ENCODE assay signal across 9 cellular contexts in genomic region chr20:20017852-20018245, GRCh38. TPM values are rescaled to one million over a fixed set of nuclear protein-coding genes. Genes with fewer than 3 reads are reported as not detected.
DNase-seq lines count a peak whose midpoint lies in the region; ATAC-seq, FAIRE-seq and TF ChIP-seq lines count a peak whose summit lies in the region.
"Had no signal": no experiment of that assay in that cellular context is flagged by ENCODE, and none has a peak within 500 bp of the region (broad histone marks: within the 10 kb centered on the region; RNA-seq: fewer than 3 reads in every experiment).

No MANE protein-coding gene starts in this region.

- intact Hi-C loops in endothelial cell of umbilical vein (cut with micrococcal nuclease), result loop anchor here (1.0 kb wide), 3 partner anchors 20 to 232 kb away; partner anchors contain the start of genes CFAP61 and CRNKL1

- peak; percentile 22 for ATAC-seq in DND-41 (ENCODE audit: insufficient read depth, low read depth)
- peak; percentile 22 for ATAC-seq in HG02571 (IDR thresholded peaks at IDR 0.05; ENCODE audit: unreplicated experiment)
- ATAC-seq in RWPE2 (ENCODE audit: low read depth), result peak; percentile 32
- no peak for ATAC-seq in GM18907 (IDR thresholded peaks at IDR 0.05; ENCODE audit: unreplicated experiment)

- peak; percentile 21 for DNase-seq in DND-41
- DNase-seq in RWPE2 (ENCODE audit: low spot score), result no peak
- peak; percentile 27 for DNase-seq in endothelial cell of umbilical vein (ENCODE audit: low read depth, low spot score)
- no peak for DNase-seq in ecto neural progenitor cell (ENCODE audit: low spot score)
- DNase-seq in GOT3 (lab: John Stamatoyannopoulos, UW), result no peak

- H3K36me3 ChIP-seq in DND-41 (ENCODE audit: insufficient read depth, low read length) (peaks cover 23% of the 10 kb centered on the region), RWPE2 (ENCODE audit: low read depth) (peaks cover 32% of the 10 kb centered on the region), endothelial cell of umbilical vein (ENCODE audit: control insufficient read depth in 2 of 2, extremely low read depth in 1 of 2, insufficient read depth in 2 of 2, low read length in 2 of 2) (peaks cover 0 to 3% of the 10 kb centered on the region in 2 experiments), neural cell (ENCODE audit: insufficient read depth, low read length) (no peaks in the 10 kb centered on the region)

- dilution Hi-C loops in endothelial cell of umbilical vein (cut with MboI; ENCODE audit: extremely low pct_ligation_motif_present, low sequenced_read_pairs), result no loop called here

- H3K4me2 ChIP-seq in DND-41 (ENCODE audit: insufficient read depth, low read length), result peak overlapping the region; percentile 87
- H3K4me2 ChIP-seq in endothelial cell of umbilical vein (ENCODE audit: insufficient read depth, low read length), result peak overlapping the region; percentile 66
- H3K4me2 ChIP-seq in neural cell (ENCODE audit: low read length), result peak overlapping the region; percentile 88

- TF ChIP-seq EP300 in neural cell (conservative IDR thresholded peaks at IDR 0.05; ENCODE audit: poor library complexity, severe bottlenecking), result no peak

- H3K4me1 ChIP-seq in DND-41 (ENCODE audit: insufficient read depth, low read length) (peaks cover 42% of the 10 kb centered on the region), RWPE2 (ENCODE audit: insufficient read depth, poor library complexity, severe bottlenecking) (peaks cover 12% of the 10 kb centered on the region), endothelial cell of umbilical vein (ENCODE audit: control insufficient read depth, extremely low read depth, insufficient read depth, low read length) (peaks cover 13% of the 10 kb centered on the region)

- H3K9me2 ChIP-seq in neural cell (ENCODE audit: insufficient read depth, low read length), result no peaks in the 10 kb centered on the region

- no peak for TF ChIP-seq CTCF in DND-41 (IDR thresholded peaks at IDR 0.05; ENCODE audit: borderline replicate concordance, extremely low read depth, low read length, poor library complexity, severe bottlenecking)
- TF ChIP-seq CTCF in RWPE2 (IDR thresholded peaks at IDR 0.05; ENCODE audit: poor library complexity, severe bottlenecking), result no peak
- no peak for TF ChIP-seq CTCF in endothelial cell of umbilical vein (IDR thresholded peaks at IDR 0.05; ENCODE audit: extremely low read depth in 1 of 2, insufficient read depth in 1 of 2, low read depth in 1 of 2, low read length in 2 of 2)
- TF ChIP-seq CTCF in neural cell (IDR thresholded peaks at IDR 0.05; ENCODE audit: poor library complexity, severe bottlenecking), result no peak

- TSS peak; percentile 27 for BruUV-seq in endothelial cell of umbilical vein (replicated peaks; lab: Mats Ljungman, UMichigan)

- H2AFZ ChIP-seq in DND-41 (ENCODE audit: low read depth, low read length) (peak overlapping the region; percentile 80), endothelial cell of umbilical vein (ENCODE audit: low read depth, low read length) (peak overlapping the region; percentile 53), neural cell (ENCODE audit: low read depth, low read length) (peak overlapping the region; percentile 73)

- H3K9me3 ChIP-seq in DND-41 (ENCODE audit: insufficient read depth, low read length, severe bottlenecking) (no peaks in the 10 kb centered on the region), RWPE2 (ENCODE audit: severe bottlenecking) (no peaks in the 10 kb centered on the region), endothelial cell of umbilical vein (replicated peaks; ENCODE audit: control insufficient read depth, insufficient read depth, low read length) (no peaks in the 10 kb centered on the region), neural cell (ENCODE audit: low read length) (no peaks in the 10 kb centered on the region)

- no peak for TF ChIP-seq RAD21 in neural cell (conservative IDR thresholded peaks at IDR 0.05)

- H3K4me3 ChIP-seq in DND-41 (ENCODE audit: low read depth in 1 of 2, low read length in 2 of 2), result peak overlapping the region; percentile 94 to 99
- peak overlapping the region; percentile 91 for H3K4me3 ChIP-seq in RWPE2 (ENCODE audit: severe bottlenecking)
- peak overlapping the region; percentile 55 to 60 (median 57) for H3K4me3 ChIP-seq in endothelial cell of umbilical vein (replicated peaks in 1 of 3; ENCODE audit: insufficient read depth in 1 of 3, low read depth in 1 of 3, low read length in 3 of 3)
- H3K4me3 ChIP-seq in neural cell (ENCODE audit: low read length), result peak overlapping the region; percentile 95

- H3K27ac ChIP-seq in DND-41 (ENCODE audit: low read length), result peak overlapping the region; percentile 75
- peak overlapping the region; percentile 40 for H3K27ac ChIP-seq in RWPE2 (ENCODE audit: poor library complexity, severe bottlenecking)
- H3K27ac ChIP-seq in endothelial cell of umbilical vein (ENCODE audit: insufficient read depth, low read depth, low read length), result peak overlapping the region; percentile 60
- peak overlapping the region; percentile 60 for H3K27ac ChIP-seq in neural cell (ENCODE audit: low read length)

- CTCF ChIA-PET in endothelial cell of umbilical vein (lab: Charles Lee), result interaction anchor here (1.1 to 1.6 kb wide), 6 partner anchors 9 to 389 kb away, joined by 3 to 6 read pairs (median 4); no protein-coding TSS in a partner anchor

- POLR2A ChIA-PET in endothelial cell of umbilical vein (lab: Charles Lee), result interaction anchor here (1.2 kb wide), 1 partner anchor 34 kb away, joined by 3 read pairs; the partner anchor contains the start of genes CFAP61 and CRNKL1

- H4K20me1 ChIP-seq in DND-41 (ENCODE audit: insufficient read depth, low read length) (peaks cover 44% of the 10 kb centered on the region), endothelial cell of umbilical vein (replicated peaks; ENCODE audit: control insufficient read depth, extremely low read depth, insufficient read depth, low read length) (peaks cover 2% of the 10 kb centered on the region), neural cell (ENCODE audit: insufficient read depth) (no peaks in the 10 kb centered on the region)

- H3K79me2 ChIP-seq in DND-41 (ENCODE audit: insufficient read depth, low read length) (peaks cover 60% of the 10 kb centered on the region), endothelial cell of umbilical vein (ENCODE audit: control insufficient read depth, insufficient read depth, low read length) (peaks cover 56% of the 10 kb centered on the region), neural cell (replicated peaks; ENCODE audit: insufficient read depth, low read length) (peaks cover 43% of the 10 kb centered on the region)

- peak overlapping the region; percentile 92 for H3K9ac ChIP-seq in DND-41 (ENCODE audit: low read depth, low read length)
- peak overlapping the region; percentile 81 for H3K9ac ChIP-seq in endothelial cell of umbilical vein (replicated peaks; ENCODE audit: extremely low read depth, insufficient read depth, low read length)
- peak overlapping the region; percentile 75 for H3K9ac ChIP-seq in neural cell (ENCODE audit: low read length)

- no peak for FAIRE-seq in endothelial cell of umbilical vein (lab: Jason Lieb, UNC)

- no peaks in the 10 kb centered on the region for H3K9me1 ChIP-seq in endothelial cell of umbilical vein (replicated peaks; ENCODE audit: control insufficient read depth, extremely low read depth, insufficient read depth, low read length)

- H3K27me3 ChIP-seq in DND-41 (ENCODE audit: insufficient read depth, low read length, poor library complexity) (no peaks in the 10 kb centered on the region), RWPE2 (ENCODE audit: insufficient read depth, poor library complexity, severe bottlenecking) (no peaks in the 10 kb centered on the region), endothelial cell of umbilical vein (ENCODE audit: control insufficient read depth in 2 of 2, insufficient read depth in 2 of 2, low read length in 2 of 2) (no peaks in the 10 kb centered on the region), neural cell (ENCODE audit: insufficient read depth, low read depth, low read length) (no peaks in the 10 kb centered on the region)

- H3F3A ChIP-seq in neural cell (ENCODE audit: insufficient read depth, low read length, poor library complexity, severe bottlenecking), result no peaks in the 10 kb centered on the region

- TF ChIP-seq POLR2A in endothelial cell of umbilical vein (IDR thresholded peaks at IDR 0.05; ENCODE audit: low read depth, low read length), result no peak

TF ChIP-seq in endothelial cell of umbilical vein, 7 proteins besides CTCF, POLR2A, EP300 and RAD21 (continues in another document):
- no peak for TF ChIP-seq FOS (IDR thresholded peaks at IDR 0.05; ENCODE audit: borderline replicate concordance, insufficient read depth, low read length)

RNA-seq across cellular contexts. Expression of gene NAA20, which starts 0.7 kb away (rescaled TPM):
- total RNA-seq in endothelial cell of umbilical vein, result 73.4 and 77.3 TPM in 2 replicates
- polyA plus RNA-seq in endothelial cell of umbilical vein (41.8 and 48.6 TPM in 2 replicates), neural cell (43.9 and 48.9 TPM in 2 replicates)
- 60.3 and 60.5 TPM in 2 replicates for polyA plus RNA-seq in endothelial cell of umbilical vein (2011; cell fraction: cytosol; rRNA removed)
- 24.9 and 32.6 TPM in 2 replicates for polyA plus RNA-seq in endothelial cell of umbilical vein (2011; cell fraction: nucleus; rRNA removed)
- 78.1 and 122 TPM in 2 replicates for polyA plus RNA-seq in endothelial cell of umbilical vein (2012)
- polyA minus RNA-seq in endothelial cell of umbilical vein (26.9 and 38.6 TPM in 2 replicates), neural cell (39.2 and 43.2 TPM in 2 replicates)
- 16.4 TPM for polyA minus RNA-seq in endothelial cell of umbilical vein (2011; cell fraction: cytosol; rRNA and poly(A)+ RNA removed)
- 24.4 and 25.2 TPM in 2 replicates for polyA minus RNA-seq in endothelial cell of umbilical vein (2011; cell fraction: nucleus; rRNA and poly(A)+ RNA removed)

RNA-seq across cellular contexts. Expression of gene CRNKL1, which starts 34.4 kb away (rescaled TPM):
- 20.6 and 22.3 TPM in 2 replicates for total RNA-seq in endothelial cell of umbilical vein
- polyA plus RNA-seq in endothelial cell of umbilical vein, result 3.1 and 4.9 TPM in 2 replicates
- 7.2 and 7.8 TPM in 2 replicates for polyA plus RNA-seq in endothelial cell of umbilical vein (2011; cell fraction: cytosol; rRNA removed)
- 9.4 and 11.6 TPM in 2 replicates for polyA plus RNA-seq in endothelial cell of umbilical vein (2011; cell fraction: nucleus; rRNA removed)
- 18.5 and 19.3 TPM in 2 replicates for polyA plus RNA-seq in endothelial cell of umbilical vein (2012)
- 10.1 and 11.0 TPM in 2 replicates for polyA minus RNA-seq in endothelial cell of umbilical vein
- 6.6 TPM for polyA minus RNA-seq in endothelial cell of umbilical vein (2011; cell fraction: cytosol; rRNA and poly(A)+ RNA removed)
- 11.7 and 13.3 TPM in 2 replicates for polyA minus RNA-seq in endothelial cell of umbilical vein (2011; cell fraction: nucleus; rRNA and poly(A)+ RNA removed)
- 27.0 and 29.0 TPM in 2 replicates for polyA plus RNA-seq in neural cell
- 78.4 and 85.5 TPM in 2 replicates for polyA minus RNA-seq in neural cell

RNA-seq across cellular contexts. Expression of gene CFAP61, which starts 34.5 kb away (rescaled TPM):
- total RNA-seq in endothelial cell of umbilical vein, result not detected in 2 replicates
- polyA plus RNA-seq in endothelial cell of umbilical vein (not detected in 2 replicates), neural cell (0.42 TPM in 1 of 2 replicates, not detected in the other)
- not detected in 2 replicates for polyA plus RNA-seq in endothelial cell of umbilical vein (2011; cell fraction: cytosol; rRNA removed)
- not detected in 2 replicates for polyA plus RNA-seq in endothelial cell of umbilical vein (2011; cell fraction: nucleus; rRNA removed)
- not detected in 2 replicates for polyA plus RNA-seq in endothelial cell of umbilical vein (2012)
- polyA minus RNA-seq in endothelial cell of umbilical vein (not detected in 2 replicates), neural cell (3.7 TPM in 2 replicates)
- not detected for polyA minus RNA-seq in endothelial cell of umbilical vein (2011; cell fraction: cytosol; rRNA and poly(A)+ RNA removed)
- not detected in 2 replicates for polyA minus RNA-seq in endothelial cell of umbilical vein (2011; cell fraction: nucleus; rRNA and poly(A)+ RNA removed)
- total RNA-seq: T-helper 2 cell treated with Interferon-gamma antibody and Interleukin-4, amounts not matched to agents 100 ng/mL and 5 ng/mL, for 36 hours had no signal

Comparison
In these comparisons a context has a peak if more than half of its experiments do, and no peak if none do; other contexts are left out.
1. DNase-seq: peak in DND-41 (single experiment) and endothelial cell of umbilical vein (single experiment); none in RWPE2 (single experiment), ecto neural progenitor cell (single experiment) and GOT3 (single experiment).
2. Peak in every context shown above with its lines, with median percentiles within 50 percentile points of each other: H2AFZ ChIP-seq, H3K27ac ChIP-seq, H3K4me2 ChIP-seq, H3K4me3 ChIP-seq and H3K9ac ChIP-seq.